18 cellular contexts compared by ENCODE assay signal in genomic region chr20:58453391-58453790, GRCh38.
DNase-seq lines count a peak whose midpoint lies in the region; ATAC-seq, FAIRE-seq and TF ChIP-seq lines count a peak whose summit lies in the region.
"Had no signal": no experiment of that assay in that cellular context is flagged by ENCODE, and none has a peak within 500 bp of the region (broad histone marks: within the 10 kb centered on the region; RNA-seq: fewer than 3 reads in every experiment).

No MANE protein-coding gene starts in this region.

- TF ChIP-seq POLR2A in GM12878 (IDR thresholded peaks at IDR 0.05; ENCODE audit: low read depth, low read length), result no peak

- H2BK120ac ChIP-seq in mesendoderm (ENCODE audit: low read depth, low read length), result no peak overlapping the region

- CTCF ChIA-PET in CD8-positive, alpha-beta T cell (lab: Charles Lee), result no interaction called here
- CTCF ChIA-PET in GM12878 (lab: Yijun Ruan, JAX), result interaction anchor here (1.4 to 1.7 kb wide), 2 partner anchors 28 to 244 kb away, joined by 3 to 4 read pairs; no protein-coding TSS in a partner anchor

- H3K79me2 ChIP-seq in GM12878 (ENCODE audit: control insufficient read depth, insufficient read depth, low read length) (no peaks in the 10 kb centered on the region), mesendoderm (ENCODE audit: control insufficient read depth, insufficient read depth, low read length) (no peaks in the 10 kb centered on the region)

- no peak for TF ChIP-seq RAD21 in GM12878 (IDR thresholded peaks at IDR 0.05; ENCODE audit: insufficient read depth, low read depth, low read length)

- H3K79me1 ChIP-seq in mesendoderm (ENCODE audit: low read length), result no peaks in the 10 kb centered on the region

- H3K9ac ChIP-seq in GM12878 (ENCODE audit: control insufficient read depth, insufficient read depth, low read length), result no peak overlapping the region
- no peak overlapping the region for H3K9ac ChIP-seq in mesendoderm (ENCODE audit: low read length)
- H3K9ac ChIP-seq: BLaER1, GM23248 had no signal

- no peak overlapping the region for H3K4ac ChIP-seq in mesendoderm (ENCODE audit: low read depth, low read length)

- peaks cover 51% of the 10 kb centered on the region for H3K36me3 Mint-ChIP-seq in CD8-positive, alpha-beta T cell

- no peak for FAIRE-seq in GM12878 (lab: Jason Lieb, UNC)
- FAIRE-seq: D721Med had no signal

- WGBS in GM12878 (ENCODE audit: insufficient coverage, insufficient replicate concordance, low lambda C conversion rate, missing lambda C conversion rate), result 77% methylated on average over 5 of the region's 5 CpGs
- no CpG with 5 or more reads among the region's 5 CpGs for WGBS in mesendoderm (ENCODE audit: extremely low coverage, insufficient coverage, low lambda C conversion rate)

- POLR2A ChIA-PET in CD8-positive, alpha-beta T cell (lab: Charles Lee), result no interaction called here
- POLR2A ChIA-PET in GM12878 (lab: Charles Lee), result interaction anchor here (0.7 to 1.3 kb wide), 4 partner anchors 11 to 455 kb away, joined by 3 to 4 read pairs (median 3); no protein-coding TSS in a partner anchor

- in situ Hi-C loops in GM12878 (cut with MboI), result loop anchor here (10.0 to 25.0 kb wide), 4 partner anchors 184 to 979 kb away; partner anchors contain the start of gene CTSZ

- peak overlapping the region; percentile 60 for H3K27ac Mint-ChIP-seq in CD8-positive, alpha-beta T cell

- peaks cover 9% of the 10 kb centered on the region for H3K9me3 Mint-ChIP-seq in CD8-positive, alpha-beta T cell

- SMC1A ChIA-PET in GM12878 (lab: Charles Lee; ENCODE audit: uncharacterized antibody, unreplicated experiment), result interaction anchor here (0.7 to 2.0 kb wide), 5 partner anchors 9 to 209 kb away, joined by 3 to 6 read pairs (median 3); no protein-coding TSS in a partner anchor

- no peaks in the 10 kb centered on the region for H3K9me3 ChIP-seq in CD8-positive, alpha-beta T cell (ENCODE audit: low read length)
- H3K9me3 ChIP-seq in GM12878 (replicated peaks; ENCODE audit: control insufficient read depth, insufficient read depth, low read length) (peaks cover 5% of the 10 kb centered on the region), WERI-Rb-1 (ENCODE audit: severe bottlenecking) (no peaks in the 10 kb centered on the region)

- ATAC-seq in CD8-positive, alpha-beta T cell, result no peak
- ATAC-seq in GM12878, result no peak
- ATAC-seq in GM19351 (IDR thresholded peaks at IDR 0.05; ENCODE audit: unreplicated experiment), result no peak

- no peaks in the 10 kb centered on the region for H3K36me3 ChIP-seq in CD8-positive, alpha-beta T cell (ENCODE audit: insufficient read depth, low read length)
- H3K36me3 ChIP-seq in GM12878 (ENCODE audit: control insufficient read depth in 2 of 2, insufficient read depth in 2 of 2, low read length in 1 of 2) (no peaks in the 10 kb centered on the region; a peak in 1 of 4 replicates), mesendoderm (ENCODE audit: control insufficient read depth, insufficient read depth, low read length) (no peaks in the 10 kb centered on the region), WERI-Rb-1 (peaks cover 3% of the 10 kb centered on the region)

- H3K18ac ChIP-seq in mesendoderm (ENCODE audit: low read length), result peak overlapping the region; percentile 62

- no peaks in the 10 kb centered on the region for H3K27me3 ChIP-seq in CD8-positive, alpha-beta T cell (ENCODE audit: insufficient read depth, low read length)
- no peaks in the 10 kb centered on the region for H3K27me3 ChIP-seq in GM12878 (replicated peaks in 1 of 2; ENCODE audit: control insufficient read depth in 2 of 2, insufficient read depth in 2 of 2, low read length in 1 of 2)
- no peaks in the 10 kb centered on the region for H3K27me3 ChIP-seq in mesendoderm (ENCODE audit: insufficient read depth, low read length, poor library complexity)
- no peaks in the 10 kb centered on the region for H3K27me3 ChIP-seq in WERI-Rb-1 (ENCODE audit: insufficient read depth, low read depth, severe bottlenecking)
- H3K27me3 ChIP-seq: BLaER1 had no signal

- no peak overlapping the region for H3K4me3 Mint-ChIP-seq in CD8-positive, alpha-beta T cell
- H3K4me3 Mint-ChIP-seq: CD8-positive, alpha-beta memory T cell had no signal

- intact Hi-C loops in CD8-positive, alpha-beta T cell (cut with DNase I, micrococcal nuclease), result no loop called here
- intact Hi-C loops in GM12878 (cut with micrococcal nuclease; ENCODE audit: unreplicated experiment), result no loop called here

- RAD21 ChIA-PET in GM12878 (lab: Charles Lee; ENCODE audit: unreplicated experiment), result no interaction called here

- no peak overlapping the region for H2AK5ac ChIP-seq in mesendoderm (ENCODE audit: low read length)

- H3K27me3 Mint-ChIP-seq in CD8-positive, alpha-beta T cell (ENCODE audit: low read depth), result no peaks in the 10 kb centered on the region

- no peak for TF ChIP-seq CTCF in CD8-positive, alpha-beta T cell (IDR thresholded peaks at IDR 0.05)
- TF ChIP-seq CTCF in GM12878 (IDR thresholded peaks at IDR 0.05 in 2 of 3, conservative IDR thresholded peaks at IDR 0.05 in 1 of 3; ENCODE audit: control insufficient read depth in 2 of 3, extremely low read depth in 1 of 3, insufficient read depth in 1 of 3, low read depth in 3 of 3, low read length in 3 of 3) (no peak), WERI-Rb-1 (IDR thresholded peaks at IDR 0.05; ENCODE audit: low read depth, low read length) (no peak)

- no peaks in the 10 kb centered on the region for H3K4me1 ChIP-seq in CD8-positive, alpha-beta T cell (ENCODE audit: insufficient read depth, low read length)
- H3K4me1 ChIP-seq in GM12878 (ENCODE audit: control insufficient read depth, insufficient read depth, low read length) (peaks cover 32% of the 10 kb centered on the region), mesendoderm (ENCODE audit: control insufficient read depth, low read depth, low read length) (peaks cover 7% of the 10 kb centered on the region)

- 0 out of 2 replicates have a peak, but pooled peaks cover 2% of the 10 kb centered on the region for H4K20me1 ChIP-seq in GM12878 (ENCODE audit: control insufficient read depth, insufficient read depth)

- no peak overlapping the region for H3K4me3 ChIP-seq in CD8-positive, alpha-beta T cell (ENCODE audit: low read depth, low read length)
- H3K4me3 ChIP-seq in GM12878 (no peak overlapping the region), mesendoderm (ENCODE audit: low read length) (no peak overlapping the region), WERI-Rb-1 (ENCODE audit: low read depth, low read length) (no peak overlapping the region)
- H3K4me3 ChIP-seq: BLaER1, GM23248, PC-9 had no signal

- H3K27ac ChIP-seq in CD8-positive, alpha-beta T cell (ENCODE audit: low read depth, low read length), result no peak overlapping the region
- no peak overlapping the region for H3K27ac ChIP-seq in GM12878 (ENCODE audit: control insufficient read depth, insufficient read depth)
- H3K27ac ChIP-seq in mesendoderm (ENCODE audit: low read depth, low read length), result no peak overlapping the region
- no peak overlapping the region for H3K27ac ChIP-seq in WERI-Rb-1
- H3K27ac ChIP-seq: BLaER1, GM23248, PC-9 had no signal

- no TSS peak for BruUV-seq in GM12878 (replicated peaks; lab: Mats Ljungman, UMichigan)

- H4K8ac ChIP-seq in mesendoderm (ENCODE audit: low read depth, low read length), result no peak overlapping the region

- no peak for TF ChIP-seq EP300 in GM12878 (IDR thresholded peaks at IDR 0.05; ENCODE audit: borderline replicate concordance in 1 of 2, control insufficient read depth in 1 of 2, low read depth in 2 of 2, low read length in 2 of 2)

- H2BK5ac ChIP-seq in mesendoderm (ENCODE audit: low read length), result no peak overlapping the region

- DNase-seq in CD8-positive, alpha-beta T cell, result no peak
- DNase-seq in DMS79 treated with DMSO at 0.1 percent for 48 hours (lab: John Stamatoyannopoulos, UW) (peak; percentile 77), GM12878 (ENCODE audit: low read depth, low spot score) (no peak), mesendoderm (no peak), GM03348 (ENCODE audit: low spot score) (no peak), NCI-H1694 treated with DMSO at 0.1 percent for 48 hours (lab: John Stamatoyannopoulos, UW) (no peak), WERI-Rb-1 (no peak)
- DNase-seq: CD8-positive, alpha-beta memory T cell; GM23248; KG1; NCI-H187; NCI-H2107; NCI-H345; NCI-H524 treated with DMSO at 0.1 percent for 48 hours; PC-9 had no signal

- H3K56ac ChIP-seq in mesendoderm (ENCODE audit: low read length), result no peak overlapping the region

- no peak overlapping the region for H4K5ac ChIP-seq in mesendoderm (ENCODE audit: low read length)

- H3K4me2 ChIP-seq in GM12878 (ENCODE audit: control insufficient read depth, insufficient read depth) (no peak overlapping the region), mesendoderm (ENCODE audit: low read length) (no peak overlapping the region)
- H3K4me2 ChIP-seq: BLaER1, PC-9 had no signal

- no peak overlapping the region for H2AFZ ChIP-seq in GM12878 (ENCODE audit: control insufficient read depth, low read depth, low read length)
- H2AFZ ChIP-seq: GM23248, PC-9 had no signal

- no peaks in the 10 kb centered on the region for H3K4me1 Mint-ChIP-seq in CD8-positive, alpha-beta T cell (ENCODE audit: low read depth)

- no peak overlapping the region for H2BK15ac ChIP-seq in mesendoderm (replicated peaks; ENCODE audit: low read depth)

- H3K23ac ChIP-seq in mesendoderm (ENCODE audit: low read length), result no peak overlapping the region

TF ChIP-seq in GM12878, 131 proteins besides CTCF, POLR2A, EP300 and RAD21 (continues in another document):
- TF ChIP-seq ZZZ3 (IDR thresholded peaks at IDR 0.05; ENCODE audit: control insufficient read depth, insufficient read length, low read depth) (no peak), NKRF (conservative IDR thresholded peaks at IDR 0.05) (no peak), RUNX3 (IDR thresholded peaks at IDR 0.05; ENCODE audit: low read length) (peak; percentile 40), CBX5 (IDR thresholded peaks at IDR 0.05; ENCODE audit: low read depth) (no peak)
